In the genomic region with DNA sequence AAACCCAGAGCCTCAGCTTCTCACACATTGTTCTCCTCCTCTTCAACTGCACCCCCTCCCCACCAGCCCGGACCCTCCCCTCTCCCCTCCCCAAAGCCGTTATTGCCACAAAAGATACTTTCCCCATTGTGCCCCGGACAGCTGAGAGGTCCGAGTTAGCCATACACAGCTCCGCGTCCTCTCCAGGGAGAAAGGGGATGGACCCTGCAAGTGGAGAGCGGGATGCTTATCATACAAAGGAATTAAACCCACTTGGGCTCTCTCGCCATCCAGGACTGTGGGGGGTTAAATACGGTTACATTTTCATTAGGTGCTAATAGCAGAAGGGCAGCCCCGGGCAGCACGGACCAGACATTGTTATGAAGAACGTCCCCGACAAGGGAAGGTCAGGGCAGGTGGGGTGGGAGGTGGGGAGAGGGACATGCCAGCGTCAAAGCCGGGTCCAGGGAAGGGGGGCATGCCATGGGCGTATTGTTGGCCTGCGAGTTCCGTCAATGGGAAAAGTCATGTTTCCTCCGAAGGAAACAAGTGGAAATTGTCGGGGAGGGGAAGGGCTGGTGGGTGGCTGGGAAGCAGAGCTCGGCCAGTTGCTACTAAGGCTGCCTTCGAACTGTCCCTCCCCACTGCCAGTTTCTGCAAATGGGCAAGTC, we compare ENCODE assay signal across 20 cellular contexts.
A peak's percentile ranks its signal among the peaks of the same experiment; 100 is the strongest.
DNase-seq lines count a peak whose midpoint lies in the region; ATAC-seq and TF ChIP-seq lines count a peak whose summit lies in the region.
"Had no signal": no experiment of that assay in that cellular context is flagged by ENCODE, and none has a peak within 500 bp of the region (broad histone marks: within the 10 kb centered on the region; RNA-seq: fewer than 3 reads in every experiment).

No MANE protein-coding gene starts in this region.

- H3K4me2 ChIP-seq in parathyroid adenoma (ENCODE audit: low read length), result peak overlapping the region; percentile 44

- WGBS in lower leg skin, 2 donors, result 8 to 13% methylated on average over 22 of the region's 22 CpGs

- H3K4me1 ChIP-seq in HUES6 (ENCODE audit: control insufficient read depth, insufficient read depth, low read length) (peaks cover 24% of the 10 kb centered on the region), iPS-20b (ENCODE audit: insufficient read depth, low read length) (peaks cover 26% of the 10 kb centered on the region), parathyroid adenoma (no peaks in the 10 kb centered on the region)
- H3K4me1 ChIP-seq: lower lobe of right lung had no signal

- DNase-seq in brain microvascular endothelial cell (no peak), lower leg skin (ENCODE audit: low spot score in 2 of 2) (no peak), cerebellar cortex (ENCODE audit: low spot score) (no peak), head of caudate nucleus (no peak)
- DNase-seq: Caco-2; dermis blood vessel endothelial cell; hippocampal formation; lower lobe of right lung; NCI-H1436 treated with DMSO at 0.1 percent for 48 hours; NCI-H446; stimulated activated CD4-positive, alpha-beta T cell treated with anti-CD3 and anti-CD28 coated beads, Interleukin-4, amount 100 ng/mL, for 24 hours; stimulated activated CD8-positive, alpha-beta memory T cell treated with anti-CD3 and anti-CD28 coated beads, Interleukin-4, amount 100 ng/mL, for 48 hours; testis had no signal

- H3K27me3 ChIP-seq in HUES6 (ENCODE audit: control insufficient read depth, insufficient read depth, low read length) (peaks cover 65% of the 10 kb centered on the region), brain microvascular endothelial cell (replicated peaks) (peaks cover 20% of the 10 kb centered on the region), iPS-20b (ENCODE audit: insufficient read depth, low read length) (peaks cover 71% of the 10 kb centered on the region), parathyroid adenoma (ENCODE audit: control insufficient read depth, insufficient read depth, low read length) (no peaks in the 10 kb centered on the region)
- H3K27me3 ChIP-seq: testis had no signal

- H3K9me3 ChIP-seq in HUES6 (ENCODE audit: control insufficient read depth, insufficient read depth, low read depth, low read length) (no peaks in the 10 kb centered on the region), iPS-20b (ENCODE audit: insufficient read depth, low read depth, low read length) (no peaks in the 10 kb centered on the region), parathyroid adenoma (ENCODE audit: control insufficient read depth, low read length) (no peaks in the 10 kb centered on the region)
- H3K9me3 ChIP-seq: lower lobe of right lung, testis had no signal

- TF ChIP-seq POLR2A in lower leg skin (IDR thresholded peaks at IDR 0.05), result no peak

- H3K36me3 ChIP-seq in HUES6 (ENCODE audit: control insufficient read depth, insufficient read depth, low read length) (no peaks in the 10 kb centered on the region), brain microvascular endothelial cell (replicated peaks) (no peaks in the 10 kb centered on the region), iPS-20b (ENCODE audit: insufficient read depth, low read depth, low read length) (no peaks in the 10 kb centered on the region), parathyroid adenoma (ENCODE audit: control insufficient read depth, insufficient read depth, low read length) (no peaks in the 10 kb centered on the region)
- H3K36me3 ChIP-seq: lower lobe of right lung had no signal

- H3K4me3 ChIP-seq in HUES6 (ENCODE audit: low read depth, low read length) (peak overlapping the region; percentile 63), brain microvascular endothelial cell (ENCODE audit: low read depth, low read length) (peak overlapping the region; percentile 22), iPS-20b (ENCODE audit: low read length) (peak overlapping the region; percentile 78), parathyroid adenoma (ENCODE audit: low read depth, low read length) (no peak overlapping the region), lower leg skin (ENCODE audit: low read depth, poor library complexity, severe bottlenecking) (no peak overlapping the region)
- H3K4me3 ChIP-seq: GM12878, lower lobe of right lung had no signal

- no peak overlapping the region for H3K9ac ChIP-seq in HUES6 (ENCODE audit: low read length)
- H3K9ac ChIP-seq in iPS-20b (ENCODE audit: low read depth, low read length), result peak overlapping the region; percentile 39; the same call in 1 of the 2 replicates
- no peak overlapping the region for H3K9ac ChIP-seq in parathyroid adenoma

- TF ChIP-seq CTCF in brain microvascular endothelial cell (IDR thresholded peaks at IDR 0.05; ENCODE audit: low read depth, low read length, missing control alignments) (no peak), parathyroid adenoma (IDR thresholded peaks at IDR 0.05) (no peak), lower leg skin (IDR thresholded peaks at IDR 0.05) (no peak)

- in situ Hi-C loops in brain microvascular endothelial cell (cut with HindIII; ENCODE audit: low pct_ligation_motif_present, low sequenced_read_pairs), result no loop called here

- H3K79me2 ChIP-seq in parathyroid adenoma, result no peaks in the 10 kb centered on the region

- no peak for ATAC-seq in HG03439 (IDR thresholded peaks at IDR 0.05; ENCODE audit: unreplicated experiment)
- ATAC-seq: activated CD4-positive, CD25-positive, alpha-beta regulatory T cell treated with anti-CD3 and anti-CD28 coated beads, Interleukin-2, amount 50 U/mL, for 24 hours; GM12878; lower lobe of right lung; Right ventricle myocardium inferior had no signal

- intact Hi-C loops in lower leg skin (cut with DNase I; ENCODE audit: low total_unique reads) (no loop called here), head of caudate nucleus (cut with DNase I) (no loop called here)

- no peak overlapping the region for H3K27ac ChIP-seq in HUES6 (ENCODE audit: low read depth, low read length)
- H3K27ac ChIP-seq in brain microvascular endothelial cell, result no peak overlapping the region
- no peak overlapping the region for H3K27ac ChIP-seq in iPS-20b (ENCODE audit: low read length)
- H3K27ac ChIP-seq in parathyroid adenoma, result no peak overlapping the region
- H3K27ac ChIP-seq: lower lobe of right lung, testis had no signal

- no peak overlapping the region for H2AFZ ChIP-seq in parathyroid adenoma

Comparison
In these comparisons a context has a peak if more than half of its experiments do, and no peak if none do; other contexts are left out.
1. H3K4me3 ChIP-seq: peak in HUES6 (single experiment), brain microvascular endothelial cell (single experiment) and iPS-20b (single experiment); none in parathyroid adenoma (single experiment) and lower leg skin (single experiment).